23 cellular contexts compared by ENCODE assay signal in the genomic region with DNA sequence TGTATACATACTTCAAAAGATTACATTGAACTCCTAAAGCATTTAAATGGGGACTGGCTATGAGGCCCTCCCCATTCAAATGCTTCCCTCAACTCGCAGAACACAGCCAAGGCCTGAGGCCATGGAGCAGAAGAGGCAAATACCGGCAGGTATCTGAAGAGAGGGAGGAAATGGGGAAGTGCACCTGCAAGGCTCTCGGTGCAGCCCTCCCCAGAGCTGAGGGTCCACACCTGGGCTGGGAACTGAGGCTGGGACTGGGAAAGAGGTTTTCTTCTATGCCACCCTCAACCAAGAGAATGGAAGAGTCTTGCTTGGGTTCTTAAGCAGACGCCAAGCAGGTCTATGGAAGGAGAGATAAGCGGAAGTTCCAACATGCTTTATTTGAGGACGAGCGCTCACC. TPM values are rescaled to one million over a fixed set of nuclear protein-coding genes. Genes with fewer than 3 reads are reported as not detected.
DNase-seq lines count a peak whose midpoint lies in the region; ATAC-seq, FAIRE-seq and TF ChIP-seq lines count a peak whose summit lies in the region.
"Had no signal": no experiment of that assay in that cellular context is flagged by ENCODE, and none has a peak within 500 bp of the region (broad histone marks: within the 10 kb centered on the region; RNA-seq: fewer than 3 reads in every experiment).

No MANE protein-coding gene starts in this region.

- H3K9me1 ChIP-seq in K562 (ENCODE audit: control insufficient read depth, insufficient read depth, low read length) = no peaks in the 10 kb centered on the region

- no peak for ATAC-seq in activated CD8-positive, alpha-beta memory T cell treated with anti-CD3 and anti-CD28 coated beads, Interleukin-2, amount 10 ng/mL, durations not matched to agents 7 days and 5 days
- ATAC-seq in K562 (no peak), GM19023 (IDR thresholded peaks at IDR 0.05; ENCODE audit: unreplicated experiment) (no peak), WTC11 (no peak)

- H3K36me3 Mint-ChIP-seq in activated CD8-positive, alpha-beta memory T cell treated with anti-CD3 and anti-CD28 coated beads, Interleukin-2, amount 10 ng/mL, durations not matched to agents 7 days and 5 days = peaks cover 66% of the 10 kb centered on the region
- peaks cover 72% of the 10 kb centered on the region for H3K36me3 Mint-ChIP-seq in WTC11

- TF ChIP-seq POLR2A in K562 (conservative IDR thresholded peaks at IDR 0.05) (no peak), spleen (IDR thresholded peaks at IDR 0.05) (no peak)

- peaks cover 12% of the 10 kb centered on the region; the same call in 2 of the 3 replicates for H3K36me3 ChIP-seq in K562 (ENCODE audit: control insufficient read depth, insufficient read depth, low read length)
- peaks cover 0 to 92% (median 70%) of the 10 kb centered on the region in 6 donors for H3K36me3 ChIP-seq in spleen

- H3K9ac ChIP-seq in K562 (ENCODE audit: insufficient read depth in 1 of 2, low read depth in 2 of 2, low read length in 2 of 2) = no peak overlapping the region
- H3K9ac ChIP-seq: BLaER1, GM23248 had no signal

- 71% methylated on average over 7 of the region's 7 CpGs for WGBS in K562 (ENCODE audit: insufficient coverage, low coverage, missing lambda C conversion rate)
- WGBS in spleen, 5 donors = 93 to 98% (median 96%) methylated on average over 7 of the region's 7 CpGs

- no peak overlapping the region for H2AFZ ChIP-seq in K562 (ENCODE audit: low read depth, low read length)
- H2AFZ ChIP-seq: GM23248 had no signal

- intact Hi-C loops in K562 (cut with micrococcal nuclease) (no loop called here), spleen (cut with DNase I; ENCODE audit: low total_unique reads) (no loop called here)

- H3K4me2 ChIP-seq in K562 (ENCODE audit: insufficient read depth, low read length) = no peak overlapping the region
- H3K4me2 ChIP-seq: BLaER1 had no signal

- no peak for TF ChIP-seq EP300 in K562 (IDR thresholded peaks at IDR 0.05; ENCODE audit: low read length)

- H3K27me3 Mint-ChIP-seq in activated CD8-positive, alpha-beta memory T cell treated with anti-CD3 and anti-CD28 coated beads, Interleukin-2, amount 10 ng/mL, durations not matched to agents 7 days and 5 days = no peaks in the 10 kb centered on the region
- no peaks in the 10 kb centered on the region for H3K27me3 Mint-ChIP-seq in WTC11 (ENCODE audit: low read depth)
- H3K27me3 Mint-ChIP-seq: CD4-positive, alpha-beta memory T cell had no signal

- no peak overlapping the region for H3K4me3 Mint-ChIP-seq in activated CD8-positive, alpha-beta memory T cell treated with anti-CD3 and anti-CD28 coated beads, Interleukin-2, amount 10 ng/mL, durations not matched to agents 7 days and 5 days
- no peak overlapping the region for H3K4me3 Mint-ChIP-seq in WTC11
- H3K4me3 Mint-ChIP-seq: CD14-positive monocyte had no signal

- TF ChIP-seq CTCF in K562 (IDR thresholded peaks at IDR 0.05 in 2 of 3, conservative IDR thresholded peaks at IDR 0.05 in 1 of 3; ENCODE audit: insufficient read depth in 2 of 3, low read depth in 1 of 3, low read length in 3 of 3) = no peak
- no peak for TF ChIP-seq CTCF in spleen (IDR thresholded peaks at IDR 0.05 in 8 of 11, conservative IDR thresholded peaks at IDR 0.05 in 3 of 11)
- no peak for TF ChIP-seq CTCF in WTC11 (IDR thresholded peaks at IDR 0.05)

- H3K27ac ChIP-seq in K562 (ENCODE audit: extremely low read depth, low read depth, low read length) (no peak overlapping the region), spleen (no peak overlapping the region)
- H3K27ac ChIP-seq: BLaER1, GM23248, HL-60 had no signal

- FAIRE-seq in K562 (lab: Jason Lieb, UNC) = no peak
- FAIRE-seq: GM19239 had no signal

- H3K27me3 ChIP-seq in K562 (ENCODE audit: control insufficient read depth in 2 of 2, insufficient read depth in 2 of 2, low read length in 2 of 2) (no peaks in the 10 kb centered on the region), spleen (replicated peaks in 1 of 7) (no peaks in the 10 kb centered on the region)
- H3K27me3 ChIP-seq: BLaER1 had no signal

- no peak overlapping the region for H3K27ac Mint-ChIP-seq in activated CD8-positive, alpha-beta memory T cell treated with anti-CD3 and anti-CD28 coated beads, Interleukin-2, amount 10 ng/mL, durations not matched to agents 7 days and 5 days
- no peak overlapping the region for H3K27ac Mint-ChIP-seq in WTC11

- H3K4me1 Mint-ChIP-seq in activated CD8-positive, alpha-beta memory T cell treated with anti-CD3 and anti-CD28 coated beads, Interleukin-2, amount 10 ng/mL, durations not matched to agents 7 days and 5 days = peaks cover 16% of the 10 kb centered on the region
- H3K4me1 Mint-ChIP-seq in WTC11 = no peaks in the 10 kb centered on the region
- H3K4me1 Mint-ChIP-seq: CD14-positive monocyte; CD4-positive, alpha-beta memory T cell had no signal

- peak; percentile 9 for DNase-seq in activated CD8-positive, alpha-beta memory T cell treated with anti-CD3 and anti-CD28 coated beads, Interleukin-2, amount 10 ng/mL, durations not matched to agents 7 days and 5 days
- no peak for DNase-seq in activated CD8-positive, alpha-beta memory T cell treated with anti-CD3 and anti-CD28 coated beads, Interleukin-2, amount 50 U/mL, for 4 hours
- DNase-seq in K562 (ENCODE audit: extremely low read depth in 1 of 4, low spot score in 3 of 4) (no peak), spleen (peak; percentile 15), WTC11 (ENCODE audit: low spot score) (no peak), NCI-H2171 treated with DMSO at 0.1 percent for 48 hours (lab: John Stamatoyannopoulos, UW) (no peak)
- DNase-seq: 8988T; CD4-positive, alpha-beta memory T cell; DMS153; DMS79; GDM1; GM23248 had no signal

- no TSS peak for BruUV-seq in K562 (replicated peaks; lab: Mats Ljungman, UMichigan)

- no peak overlapping the region for H3K4me3 ChIP-seq in K562
- no peak overlapping the region for H3K4me3 ChIP-seq in spleen
- H3K4me3 ChIP-seq: BLaER1, GM23248, HAP-1 had no signal

- H4K20me1 ChIP-seq in K562 (replicated peaks; ENCODE audit: control insufficient read depth, insufficient read depth, low read length) = no peaks in the 10 kb centered on the region
- H4K20me1 ChIP-seq: BLaER1 had no signal

- in situ Hi-C loops in K562 (cut with MboI) = no loop called here

- no peaks in the 10 kb centered on the region for H3K79me2 ChIP-seq in K562 (ENCODE audit: control insufficient read depth, insufficient read depth, low read length)

- CTCF ChIA-PET in activated CD8-positive, alpha-beta memory T cell treated with anti-CD3 and anti-CD28 coated beads, Interleukin-2, amount 10 ng/mL, durations not matched to agents 7 days and 5 days (lab: Charles Lee) = no interaction called here
- CTCF ChIA-PET in K562 (lab: Yijun Ruan, JAX; ENCODE audit: low intra/inter-chr PET ratio) = no interaction called here
- CTCF ChIA-PET in WTC11 (lab: Charles Lee) = no interaction called here

- peaks cover 20% of the 10 kb centered on the region for H3K9me3 Mint-ChIP-seq in activated CD8-positive, alpha-beta memory T cell treated with anti-CD3 and anti-CD28 coated beads, Interleukin-2, amount 10 ng/mL, durations not matched to agents 7 days and 5 days (ENCODE audit: low read depth)
- H3K9me3 Mint-ChIP-seq in WTC11 = peaks cover 50% of the 10 kb centered on the region

- peaks cover 20% of the 10 kb centered on the region for H3K9me3 ChIP-seq in K562 (replicated peaks; ENCODE audit: control insufficient read depth, insufficient read depth, low read depth, low read length)
- H3K9me3 ChIP-seq in spleen = peaks cover 10 to 62% (median 47%) of the 10 kb centered on the region in 8 donors
- H3K9me3 ChIP-seq: HAP-1 had no signal

- H3K4me1 ChIP-seq in K562 (replicated peaks in 1 of 2; ENCODE audit: control insufficient read depth in 2 of 2, insufficient read depth in 2 of 2, low read length in 2 of 2) (peaks cover 6 to 10% of the 10 kb centered on the region in 2 experiments; a peak in 4 of 5 replicates), spleen (no peaks in the 10 kb centered on the region)
- H3K4me1 ChIP-seq: HAP-1 had no signal

- no peak for TF ChIP-seq RAD21 in K562 (CRISPR knock-in tag; conservative IDR thresholded peaks at IDR 0.05 in 1 of 2, IDR thresholded peaks at IDR 0.05 in 1 of 2)

- POLR2A ChIA-PET in K562 (lab: Yijun Ruan, JAX) (interaction anchor here (0.7 kb wide), 2 partner anchors 182 to 1667 kb away, joined by 3 read pairs; no protein-coding TSS in a partner anchor), WTC11 (lab: Charles Lee) (no interaction called here)

RNA-seq across cellular contexts. Expression of gene CYREN, which starts 13.0 kb away (rescaled TPM):
- 10 to 100 TPM; 33.2 to 46.0 TPM for total RNA-seq in activated CD8-positive, alpha-beta memory T cell treated with anti-CD3 and anti-CD28 coated beads, Interleukin-2, amount 10 ng/mL, durations not matched to agents 7 days and 5 days
- 74.7 and 156 TPM in 2 replicates for total RNA-seq in K562 (2011; cell fraction: chromatin; rRNA removed; ENCODE audit: low replicate concordance)
- 93.6 and 122 TPM in 2 replicates for total RNA-seq in K562 (2011; cell fraction: nucleolus; rRNA removed)
- total RNA-seq in K562 (2011; cell fraction: nucleoplasm; rRNA removed) = 99.6 and 104 TPM in 2 replicates
- 108 and 116 TPM in 2 replicates for total RNA-seq in K562 (2014; rRNA removed)
- total RNA-seq in K562 (2014; rRNA removed; fragmentation: Illumina TruSeq; extraction: Trizol) = 73.8 and 79.8 TPM in 2 replicates
- total RNA-seq in K562 (2015; rRNA removed; fragmentation: Illumina TruSeq; extraction: Trizol) = 94.7 and 97.3 TPM in 2 replicates
- total RNA-seq in K562 (2021) = 93.9 and 102 TPM in 2 replicates
- polyA plus RNA-seq in K562 (2011; rRNA removed) = 70.3 and 76.7 TPM in 2 replicates
- polyA plus RNA-seq in K562 (2011; cell fraction: cytosol; rRNA removed) = 64.8 and 71.7 TPM in 2 replicates
- 63.9 and 68.6 TPM in 2 replicates for polyA plus RNA-seq in K562 (2011; cell fraction: nucleus; rRNA removed)
- 76.0 and 88.6 TPM in 2 replicates for polyA plus RNA-seq in K562 (2012)
- 88.8 and 93.4 TPM in 2 replicates for polyA plus RNA-seq in K562 (2014; fragmentation: Illumina TruSeq; extraction: Trizol)
- 10 to 100 TPM; 13.9 to 25.5 TPM for polyA plus RNA-seq in K562 (2014; fragmentation: Nextera tagmentation; extraction: Ambion mirVana)
- 87.2 and 91.9 TPM in 2 replicates for polyA plus RNA-seq in K562 (2014; rRNA removed)
- polyA minus RNA-seq in K562 (2011; rRNA and poly(A)+ RNA removed) = 91.4 and 96.8 TPM in 2 replicates
- polyA minus RNA-seq in K562 (2011; cell fraction: cytosol; rRNA and poly(A)+ RNA removed) = 41.0 and 42.8 TPM in 2 replicates
- 68.5 and 107 TPM in 2 replicates for polyA minus RNA-seq in K562 (2011; cell fraction: nucleus; rRNA and poly(A)+ RNA removed)
- 10 to 100 TPM; 37.8 to 55.0 (median 48.2) TPM for total RNA-seq in spleen
- 10 to 100 TPM; 21.2 to 36.8 (median 23.5) TPM for polyA plus RNA-seq in spleen
- total RNA-seq in WTC11 (2021) = 37.9 to 43.0 TPM (median 41.4 TPM) in 3 replicates

RNA-seq across cellular contexts. Expression of gene WDR91, which starts 27.8 kb away (rescaled TPM):
- total RNA-seq in activated CD8-positive, alpha-beta memory T cell treated with anti-CD3 and anti-CD28 coated beads, Interleukin-2, amount 10 ng/mL, durations not matched to agents 7 days and 5 days = 10 to 100 TPM in 1 of 2 experiments, 1 to 10 TPM in 1; 9.3 to 25.9 TPM
- 28.4 and 48.4 TPM in 2 replicates for total RNA-seq in K562 (2011; cell fraction: chromatin; rRNA removed; ENCODE audit: low replicate concordance)
- total RNA-seq in K562 (2011; cell fraction: nucleolus; rRNA removed) = 26.5 and 27.3 TPM in 2 replicates
- total RNA-seq in K562 (2011; cell fraction: nucleoplasm; rRNA removed) = 18.5 and 26.3 TPM in 2 replicates
- total RNA-seq in K562 (2014; rRNA removed) (10.1 and 12.0 TPM in 2 replicates), K562 (2014; rRNA removed; fragmentation: Illumina TruSeq; extraction: Trizol) (4.9 and 5.8 TPM in 2 replicates), K562 (2015; rRNA removed; fragmentation: Illumina TruSeq; extraction: Trizol) (9.2 and 10.7 TPM in 2 replicates), K562 (2021) (12.1 and 18.2 TPM in 2 replicates), spleen (10 to 100 TPM; 15.1 to 31.3 (median 23.8) TPM), WTC11 (2021) (8.8 to 12.0 TPM (median 10.2 TPM) in 3 replicates)
- polyA plus RNA-seq in K562 (2011; rRNA removed) (12.9 and 15.0 TPM in 2 replicates), K562 (2014; fragmentation: Illumina TruSeq; extraction: Trizol) (7.7 and 9.8 TPM in 2 replicates), K562 (2014; fragmentation: Nextera tagmentation; extraction: Ambion mirVana) (1 to 10 TPM; 1.9 to 2.1 TPM), K562 (2014; rRNA removed) (11.9 and 17.4 TPM in 2 replicates), spleen (10 to 100 TPM in 2 of 3 donors, 1 to 10 TPM in 1; 6.9 to 12.2 (median 11.4) TPM)
- 18.4 and 21.1 TPM in 2 replicates for polyA plus RNA-seq in K562 (2011; cell fraction: cytosol; rRNA removed)
- 69.8 and 70.6 TPM in 2 replicates for polyA plus RNA-seq in K562 (2011; cell fraction: nucleus; rRNA removed)
- polyA plus RNA-seq in K562 (2012) = 8.7 and 11.6 TPM in 2 replicates
- polyA minus RNA-seq in K562 (2011; rRNA and poly(A)+ RNA removed) = 8.4 and 9.3 TPM in 2 replicates
- polyA minus RNA-seq in K562 (2011; cell fraction: cytosol; rRNA and poly(A)+ RNA removed) = 8.6 and 9.1 TPM in 2 replicates
- 15.2 and 24.0 TPM in 2 replicates for polyA minus RNA-seq in K562 (2011; cell fraction: nucleus; rRNA and poly(A)+ RNA removed)

RNA-seq across cellular contexts. Expression of gene TMEM140, which starts 35.6 kb away (rescaled TPM):
- total RNA-seq in activated CD8-positive, alpha-beta memory T cell treated with anti-CD3 and anti-CD28 coated beads, Interleukin-2, amount 10 ng/mL, durations not matched to agents 7 days and 5 days = 10 to 100 TPM; 19.9 to 27.5 TPM
- total RNA-seq in K562 (2011; cell fraction: chromatin; rRNA removed; ENCODE audit: low replicate concordance) = 0.37 and 0.60 TPM in 2 replicates
- total RNA-seq in K562 (2011; cell fraction: nucleolus; rRNA removed) = 0.17 and 0.39 TPM in 2 replicates
- not detected in 2 replicates for total RNA-seq in K562 (2011; cell fraction: nucleoplasm; rRNA removed)
- total RNA-seq in K562 (2014; rRNA removed) = 0.23 and 0.24 TPM in 2 replicates
- total RNA-seq in K562 (2014; rRNA removed; fragmentation: Illumina TruSeq; extraction: Trizol) = 0.15 and 0.22 TPM in 2 replicates
- total RNA-seq in K562 (2015; rRNA removed; fragmentation: Illumina TruSeq; extraction: Trizol) = 0.19 and 0.36 TPM in 2 replicates
- 0.29 and 0.33 TPM in 2 replicates for total RNA-seq in K562 (2021)
- polyA plus RNA-seq in K562 (2011; rRNA removed) = 0.03 TPM in 1 of 2 replicates, not detected in the other
- polyA plus RNA-seq in K562 (2011; cell fraction: cytosol; rRNA removed) = 0.04 TPM in 1 of 2 replicates, not detected in the other
- polyA plus RNA-seq in K562 (2011; cell fraction: nucleus; rRNA removed) = not detected in 2 replicates
- 12.5 and 24.1 TPM in 2 replicates for polyA plus RNA-seq in K562 (2012)
- 0.15 and 0.19 TPM in 2 replicates for polyA plus RNA-seq in K562 (2014; fragmentation: Illumina TruSeq; extraction: Trizol)
- polyA plus RNA-seq in K562 (2014; fragmentation: Nextera tagmentation; extraction: Ambion mirVana) = under 1 TPM; 0.35 to 0.82 TPM
- polyA plus RNA-seq in K562 (2014; rRNA removed) = 0.11 TPM in 1 of 2 replicates, not detected in the other
- polyA minus RNA-seq in K562 (2011; rRNA and poly(A)+ RNA removed) = 0.35 TPM in 1 of 2 replicates, not detected in the other
- polyA minus RNA-seq in K562 (2011; cell fraction: cytosol; rRNA and poly(A)+ RNA removed) = not detected in 2 replicates
- polyA minus RNA-seq in K562 (2011; cell fraction: nucleus; rRNA and poly(A)+ RNA removed) = 0.40 TPM in 1 of 2 replicates, not detected in the other
- 10 to 100 TPM; 40.3 to 76.1 (median 45.4) TPM for total RNA-seq in spleen
- 10 to 100 TPM in 2 of 3 donors, 1 to 10 TPM in 1; 7.0 to 16.6 (median 16.3) TPM for polyA plus RNA-seq in spleen
- 0.11 to 0.14 TPM in 2 of 3 replicates, not detected in the other for total RNA-seq in WTC11 (2021)
- total RNA-seq: A673 had no signal

RNA-seq across cellular contexts. Expression of gene STRA8, which starts 50.2 kb away (rescaled TPM):
- total RNA-seq in activated CD8-positive, alpha-beta memory T cell treated with anti-CD3 and anti-CD28 coated beads, Interleukin-2, amount 10 ng/mL, durations not matched to agents 7 days and 5 days = not detected
- total RNA-seq in K562 (2011; cell fraction: chromatin; rRNA removed; ENCODE audit: low replicate concordance) = not detected in 2 replicates
- total RNA-seq in K562 (2011; cell fraction: nucleolus; rRNA removed) = not detected in 2 replicates
- total RNA-seq in K562 (2011; cell fraction: nucleoplasm; rRNA removed) = not detected in 2 replicates
- total RNA-seq in K562 (2014; rRNA removed) (not detected in 2 replicates), K562 (2014; rRNA removed; fragmentation: Illumina TruSeq; extraction: Trizol) (not detected in 2 replicates), K562 (2015; rRNA removed; fragmentation: Illumina TruSeq; extraction: Trizol) (not detected in 2 replicates), K562 (2021) (not detected in 2 replicates), spleen (not detected), WTC11 (2021) (not detected in 3 replicates)
- polyA plus RNA-seq in K562 (2011; rRNA removed) (not detected in 2 replicates), K562 (2014; fragmentation: Illumina TruSeq; extraction: Trizol) (not detected in 2 replicates), K562 (2014; fragmentation: Nextera tagmentation; extraction: Ambion mirVana) (not detected), K562 (2014; rRNA removed) (not detected in 2 replicates), spleen (not detected)
- not detected in 2 replicates for polyA plus RNA-seq in K562 (2011; cell fraction: cytosol; rRNA removed)
- not detected in 2 replicates for polyA plus RNA-seq in K562 (2011; cell fraction: nucleus; rRNA removed)
- not detected in 2 replicates for polyA plus RNA-seq in K562 (2012)
- not detected in 2 replicates for polyA minus RNA-seq in K562 (2011; rRNA and poly(A)+ RNA removed)
- polyA minus RNA-seq in K562 (2011; cell fraction: cytosol; rRNA and poly(A)+ RNA removed) = not detected in 2 replicates
- polyA minus RNA-seq in K562 (2011; cell fraction: nucleus; rRNA and poly(A)+ RNA removed) = not detected in 2 replicates
- total RNA-seq: A673; CD4-positive, alpha-beta memory T cell; Daoy; GM23248; H4; HT1080 had no signal
- polyA plus RNA-seq: AG04450; CD14-positive monocyte; CD4-positive, alpha-beta memory T cell; GM23248 had no signal

Comparison
In these comparisons a context has a peak if more than half of its experiments do, and no peak if none do; other contexts are left out.
1. DNase-seq: peak in activated CD8-positive, alpha-beta memory T cell treated with anti-CD3 and anti-CD28 coated beads, Interleukin-2, amount 10 ng/mL, durations not matched to agents 7 days and 5 days (single experiment) and spleen (single experiment); none in activated CD8-positive, alpha-beta memory T cell treated with anti-CD3 and anti-CD28 coated beads, Interleukin-2, amount 50 U/mL, for 4 hours (single experiment), K562 (0 of 4), WTC11 (single experiment) and NCI-H2171 treated with DMSO at 0.1 percent for 48 hours (single experiment).
2. RNA of gene TMEM140, which starts 35.6 kb away (total RNA-seq): 40.3 to 76.1 TPM in spleen and 19.9 to 27.5 TPM in activated CD8-positive, alpha-beta memory T cell treated with anti-CD3 and anti-CD28 coated beads, Interleukin-2, amount 10 ng/mL, durations not matched to agents 7 days and 5 days; 0.15 to 0.60 TPM in K562 and 0.11 to 0.14 TPM in WTC11; every median in the first group is over 10 times any median in the second.